28 cellular contexts compared by ENCODE assay signal in the genomic region with DNA sequence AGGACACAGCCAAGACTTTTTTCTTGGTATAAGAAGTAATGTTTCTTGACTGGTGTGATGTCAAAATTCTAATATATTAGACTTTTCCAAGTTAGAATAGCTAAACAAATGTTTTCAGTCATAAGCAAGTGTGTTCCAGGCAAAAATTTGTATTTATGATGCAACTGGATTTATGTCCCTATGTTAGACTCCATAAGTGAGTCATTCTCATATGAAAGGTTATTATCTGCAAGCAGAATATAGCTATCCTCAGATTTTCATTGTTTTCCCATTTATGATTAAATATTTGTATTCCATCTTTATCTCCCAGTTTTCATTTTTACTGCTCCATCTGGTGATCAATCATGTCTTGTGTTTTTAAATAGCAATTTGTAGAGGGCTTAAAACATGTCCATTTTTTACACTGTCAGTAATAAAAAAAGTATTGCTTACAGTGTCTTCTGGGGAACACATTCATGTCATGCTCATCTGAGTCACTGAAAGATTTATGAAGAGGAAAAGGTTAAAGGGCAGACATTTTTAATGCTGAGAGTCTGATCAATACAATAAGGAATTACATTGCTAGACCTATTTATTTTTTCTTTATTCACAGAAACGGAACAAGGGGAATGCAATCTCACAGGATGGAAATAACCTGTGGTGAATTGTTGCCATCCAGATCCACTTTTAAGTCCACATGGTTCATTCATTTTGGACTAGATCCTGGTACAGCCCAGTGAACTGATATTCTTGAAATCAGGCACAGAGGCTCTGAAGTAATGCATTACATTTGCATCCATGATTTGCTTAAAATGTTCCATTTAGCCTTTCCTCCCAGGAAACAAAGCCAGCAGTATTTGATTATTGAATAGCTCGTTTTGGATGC.
A peak's percentile ranks its signal among the peaks of the same experiment; 100 is the strongest.
DNase-seq lines count a peak whose midpoint lies in the region; ATAC-seq and TF ChIP-seq lines count a peak whose summit lies in the region.
"Had no signal": no experiment of that assay in that cellular context is flagged by ENCODE, and none has a peak within 500 bp of the region (broad histone marks: within the 10 kb centered on the region; RNA-seq: fewer than 3 reads in every experiment).

No MANE protein-coding gene starts in this region.

- H3K4me3 ChIP-seq in ACC112 (ENCODE audit: low read depth, low read length) (0 out of 2 replicates have a peak overlapping the region, but pooled peaks have one; percentile 13), MM.1S (ENCODE audit: low read length) (no peak overlapping the region)
- H3K4me3 ChIP-seq: colonic mucosa, mucosa of descending colon, ovary, uterus had no signal

- H3K4me1 ChIP-seq in ACC112 (ENCODE audit: control insufficient read depth, insufficient read depth, low read length, unreplicated experiment) (peaks cover 19% of the 10 kb centered on the region), MM.1S (ENCODE audit: low read length) (no peaks in the 10 kb centered on the region)
- H3K4me1 ChIP-seq: colonic mucosa, uterus had no signal

- no peak overlapping the region for H3K4me2 ChIP-seq in MM.1S (ENCODE audit: low read depth, low read length)

- H3K27me3 ChIP-seq in ACC112 (ENCODE audit: insufficient read depth, low read length) (no peaks in the 10 kb centered on the region), MM.1S (replicated peaks; ENCODE audit: insufficient read depth, low read length) (no peaks in the 10 kb centered on the region)
- H3K27me3 ChIP-seq: colonic mucosa, ovary, uterus had no signal

- H3K4me1 Mint-ChIP-seq in brain (peaks cover 32% of the 10 kb centered on the region), glutamatergic neuron (ENCODE audit: low read depth, unreplicated experiment) (peaks cover 6% of the 10 kb centered on the region)
- H3K4me1 Mint-ChIP-seq: B cell had no signal

- H3K36me3 ChIP-seq in ACC112 (ENCODE audit: insufficient read depth, low read length) (no peaks in the 10 kb centered on the region), MM.1S (replicated peaks; ENCODE audit: insufficient read depth, low read length) (no peaks in the 10 kb centered on the region)
- H3K36me3 ChIP-seq: colonic mucosa, ovary, uterus had no signal

- H3K27ac ChIP-seq in ACC112 (ENCODE audit: low read depth, low read length) = peak overlapping the region; percentile 58
- no peak overlapping the region for H3K27ac ChIP-seq in MM.1S (ENCODE audit: low read length)
- H3K27ac ChIP-seq: colonic mucosa, ovary, uterus had no signal

- H3F3A ChIP-seq in MM.1S (ENCODE audit: insufficient read depth, low read length) = no peaks in the 10 kb centered on the region

- ATAC-seq in HG02973 (IDR thresholded peaks at IDR 0.05; ENCODE audit: unreplicated experiment) (no peak), HG03520 (IDR thresholded peaks at IDR 0.05; ENCODE audit: unreplicated experiment) (no peak)
- ATAC-seq: CD8-positive, alpha-beta T cell; effector memory CD8-positive, alpha-beta T cell; esophagus mucosa; HCT116; mucosa of descending colon; natural killer cell treated with Interleukin-12 subunit alpha and Interleukin-12 subunit beta and Interleukin-15 and Interleukin-18, amount 100 ng/mL, for 72 hours had no signal

- no peaks in the 10 kb centered on the region for H4K20me1 ChIP-seq in MM.1S (ENCODE audit: insufficient read depth, low read length)

- DNase-seq in HCEC 1CT (peak; percentile 73), glutamatergic neuron (no peak), SK-N-DZ (ENCODE audit: low spot score) (no peak), MM.1S (no peak)
- DNase-seq: activated CD4-positive, alpha-beta T cell treated with anti-CD3 and anti-CD28 coated beads, Interleukin-2, amount 50 U/mL, for 4 hours; activated naive CD4-positive, alpha-beta T cell treated with anti-CD3 and anti-CD28 coated beads for 36 hours; amygdala; CD8-positive, alpha-beta T cell; colonic mucosa; DMS 273 treated with DMSO at 0.1 percent for 48 hours; effector memory CD8-positive, alpha-beta T cell; islet precursor cell; Kasumi-1; mucosa of descending colon; NCI-H187 treated with DMSO at 0.1 percent for 48 hours; ovary; small intestine; T-helper 1 cell; uterus had no signal

- H3K4me3 Mint-ChIP-seq in brain (peak overlapping the region in 2 of 5 experiments; percentile 1 to 25), glutamatergic neuron (ENCODE audit: unreplicated experiment) (peak overlapping the region; percentile 42)
- H3K4me3 Mint-ChIP-seq: activated naive CD4-positive, alpha-beta T cell treated with anti-CD3 and anti-CD28 coated beads for 36 hours; B cell; CD8-positive, alpha-beta T cell; effector memory CD8-positive, alpha-beta T cell; natural killer cell treated with Interleukin-12 subunit alpha and Interleukin-12 subunit beta and Interleukin-15 and Interleukin-18, amount 100 ng/mL, for 72 hours; stimulated activated naive CD8-positive, alpha-beta T cell treated with anti-CD3 and anti-CD28 coated beads, Interleukin-15, Interleukin-2, amounts not matched to agents 100 ng/mL and 50 ng/mL, for 24 hours had no signal

- H3K27me3 Mint-ChIP-seq in brain = no peaks in the 10 kb centered on the region
- H3K27me3 Mint-ChIP-seq in glutamatergic neuron (ENCODE audit: unreplicated experiment) = peaks cover 2% of the 10 kb centered on the region
- H3K27me3 Mint-ChIP-seq: B cell; effector memory CD8-positive, alpha-beta T cell; natural killer cell treated with Interleukin-12 subunit alpha and Interleukin-12 subunit beta and Interleukin-15 and Interleukin-18, amount 100 ng/mL, for 72 hours; stimulated activated naive CD8-positive, alpha-beta T cell treated with anti-CD3 and anti-CD28 coated beads, Interleukin-15, Interleukin-2, amounts not matched to agents 100 ng/mL and 50 ng/mL, for 24 hours had no signal

- H3K79me2 ChIP-seq in ACC112 (ENCODE audit: control insufficient read depth, insufficient read depth, low read length, unreplicated experiment) = no peaks in the 10 kb centered on the region
- H3K79me2 ChIP-seq in MM.1S (ENCODE audit: low read length) = no peaks in the 10 kb centered on the region

- H3K9me2 ChIP-seq in MM.1S (replicated peaks; ENCODE audit: insufficient read depth, low read length) = no peaks in the 10 kb centered on the region

- H3K36me3 Mint-ChIP-seq in brain = no peaks in the 10 kb centered on the region
- H3K36me3 Mint-ChIP-seq in glutamatergic neuron (ENCODE audit: unreplicated experiment) = no peaks in the 10 kb centered on the region
- H3K36me3 Mint-ChIP-seq: CD8-positive, alpha-beta T cell had no signal

- TF ChIP-seq CTCF in brain (conservative IDR thresholded peaks at IDR 0.05) (no peak), glutamatergic neuron (IDR thresholded peaks at IDR 0.05; ENCODE audit: partially characterized antibody, unreplicated experiment) (no peak), MM.1S (IDR thresholded peaks at IDR 0.05; ENCODE audit: low read length) (no peak)

- H2AFZ ChIP-seq in ACC112 (ENCODE audit: low read length, unreplicated experiment) = peak overlapping the region; percentile 15
- no peak overlapping the region for H2AFZ ChIP-seq in MM.1S (ENCODE audit: low read length)

- H3K27ac Mint-ChIP-seq in brain (peak overlapping the region; percentile 4 to 61 (median 42)), glutamatergic neuron (ENCODE audit: unreplicated experiment) (peak overlapping the region; percentile 49)
- H3K27ac Mint-ChIP-seq: activated naive CD4-positive, alpha-beta T cell treated with anti-CD3 and anti-CD28 coated beads for 36 hours; B cell; CD8-positive, alpha-beta T cell; effector memory CD8-positive, alpha-beta T cell; natural killer cell treated with Interleukin-12 subunit alpha and Interleukin-12 subunit beta and Interleukin-15 and Interleukin-18, amount 100 ng/mL, for 72 hours; stimulated activated naive CD8-positive, alpha-beta T cell treated with anti-CD3 and anti-CD28 coated beads, Interleukin-15, Interleukin-2, amounts not matched to agents 100 ng/mL and 50 ng/mL, for 24 hours had no signal

- H3K9me3 ChIP-seq in MM.1S (replicated peaks; ENCODE audit: insufficient read depth, low read length) = no peaks in the 10 kb centered on the region
- H3K9me3 ChIP-seq: colonic mucosa, ovary, uterus had no signal

- H3K9ac ChIP-seq in MM.1S (ENCODE audit: low read length) = no peak overlapping the region

- H3K9me3 Mint-ChIP-seq in brain (peaks cover 0 to 30% (median 9%) of the 10 kb centered on the region in 5 experiments), glutamatergic neuron (ENCODE audit: unreplicated experiment) (peaks cover 2% of the 10 kb centered on the region)
- H3K9me3 Mint-ChIP-seq: stimulated activated naive CD8-positive, alpha-beta T cell treated with anti-CD3 and anti-CD28 coated beads, Interleukin-15, Interleukin-2, amounts not matched to agents 100 ng/mL and 50 ng/mL, for 24 hours had no signal
